ENCODE assay signal across 18 cellular contexts in genomic region chr16:81679721-81680430, GRCh38.
DNase-seq lines count a peak whose midpoint lies in the region; ATAC-seq and TF ChIP-seq lines count a peak whose summit lies in the region.
"Had no signal": no experiment of that assay in that cellular context is flagged by ENCODE, and none has a peak within 500 bp of the region (broad histone marks: within the 10 kb centered on the region; RNA-seq: fewer than 3 reads in every experiment).

No MANE protein-coding gene starts in this region.

- H4K91ac ChIP-seq in neuronal stem cell (ENCODE audit: low read depth, low read length, poor library complexity), result no peak overlapping the region

- H3K4me2 ChIP-seq in neuronal stem cell (ENCODE audit: insufficient read depth, low read length, poor library complexity, severe bottlenecking), result no peak overlapping the region

- H3K27ac ChIP-seq in right atrium auricular region (no peak overlapping the region), endodermal cell (ENCODE audit: low read depth, low read length) (no peak overlapping the region), neuronal stem cell (replicated peaks; ENCODE audit: low read length) (no peak overlapping the region), transverse colon (peak overlapping the region; percentile 55 to 64 (median 59))
- H3K27ac ChIP-seq: SJSA1 had no signal

- H3K27me3 ChIP-seq in right atrium auricular region (no peaks in the 10 kb centered on the region), endodermal cell (ENCODE audit: control insufficient read depth, insufficient read depth, low read length, poor library complexity, severe bottlenecking) (no peaks in the 10 kb centered on the region), neuronal stem cell (ENCODE audit: control insufficient read depth in 3 of 3, insufficient read depth in 3 of 3, low read depth in 1 of 3, low read length in 3 of 3) (no peaks in the 10 kb centered on the region), transverse colon (no peaks in the 10 kb centered on the region)
- H3K27me3 ChIP-seq: SJSA1 had no signal

- no peaks in the 10 kb centered on the region for H3K9me3 Mint-ChIP-seq in endodermal cell
- no peaks in the 10 kb centered on the region for H3K9me3 Mint-ChIP-seq in natural killer cell treated with Interleukin-12 subunit alpha and Interleukin-12 subunit beta and Interleukin-15 and Interleukin-18, amount 100 ng/mL, for 72 hours
- H3K9me3 Mint-ChIP-seq: CD8-positive, alpha-beta T cell; HFFc6 had no signal

- in situ Hi-C loops in transverse colon (cut with MboI; ENCODE audit: low pct_ligation_motif_present in 1 of 4, low pct_unique_long_range_greater_than_20kb in 1 of 4, low sequenced_read_pairs in 3 of 4), result no loop called here

- no peak overlapping the region for H3K18ac ChIP-seq in neuronal stem cell (ENCODE audit: low read length)

- H2AFZ ChIP-seq in neuronal stem cell (ENCODE audit: low read length), result no peak overlapping the region

- no peak overlapping the region for H2BK15ac ChIP-seq in neuronal stem cell (ENCODE audit: low read length)

- no peak overlapping the region for H2AK5ac ChIP-seq in neuronal stem cell (ENCODE audit: low read depth, low read length)

- no peaks in the 10 kb centered on the region for H3K4me1 ChIP-seq in right atrium auricular region
- no peaks in the 10 kb centered on the region for H3K4me1 ChIP-seq in endodermal cell (ENCODE audit: control insufficient read depth, insufficient read depth, low read length)
- no peaks in the 10 kb centered on the region for H3K4me1 ChIP-seq in neuronal stem cell (ENCODE audit: control insufficient read depth in 2 of 2, insufficient read depth in 1 of 2, low read depth in 1 of 2, low read length in 2 of 2)
- H3K4me1 ChIP-seq in transverse colon, result peaks cover 0 to 11% (median 4%) of the 10 kb centered on the region in 4 donors

- TF ChIP-seq EP300 in transverse colon (IDR thresholded peaks at IDR 0.05; ENCODE audit: low read depth), result no peak

- no peak overlapping the region for H2BK5ac ChIP-seq in neuronal stem cell (ENCODE audit: low read length)

- peak overlapping the region; percentile 65 for H3K27ac Mint-ChIP-seq in endodermal cell
- no peak overlapping the region for H3K27ac Mint-ChIP-seq in natural killer cell treated with Interleukin-12 subunit alpha and Interleukin-12 subunit beta and Interleukin-15 and Interleukin-18, amount 100 ng/mL, for 72 hours
- H3K27ac Mint-ChIP-seq: CD8-positive, alpha-beta T cell; HFFc6 had no signal

- H3K4ac ChIP-seq in neuronal stem cell (ENCODE audit: low read length), result no peak overlapping the region

- 92 to 95% methylated on average over 6 to 16 of the region's 16 CpGs for WGBS in endodermal cell (ENCODE audit: insufficient coverage in 1 of 2, insufficient read length in 1 of 2), 2 experiments
- no CpG with 5 or more reads among the region's 16 CpGs for WGBS in neuronal stem cell (ENCODE audit: extremely low coverage in 2 of 2, insufficient read length in 2 of 2, insufficient replicate concordance in 1 of 2), 2 donors
- WGBS in transverse colon (ENCODE audit: low coverage in 1 of 2), 2 donors, result 87% methylated on average over 16 of the region's 16 CpGs; no CpG with 5 or more reads in 1 of the 2 donors

- TF ChIP-seq POLR2A in transverse colon (IDR thresholded peaks at IDR 0.05), result no peak

- peaks cover 48% of the 10 kb centered on the region for H3K36me3 Mint-ChIP-seq in endodermal cell (ENCODE audit: low read depth)
- H3K36me3 Mint-ChIP-seq in natural killer cell treated with Interleukin-12 subunit alpha and Interleukin-12 subunit beta and Interleukin-15 and Interleukin-18, amount 100 ng/mL, for 72 hours, result peaks cover 4% of the 10 kb centered on the region

- no peaks in the 10 kb centered on the region for H3K4me1 Mint-ChIP-seq in endodermal cell
- peaks cover 10 to 18% of the 10 kb centered on the region in 2 donors for H3K4me1 Mint-ChIP-seq in natural killer cell treated with Interleukin-12 subunit alpha and Interleukin-12 subunit beta and Interleukin-15 and Interleukin-18, amount 100 ng/mL, for 72 hours (ENCODE audit: low read depth in 2 of 2)

- no peaks in the 10 kb centered on the region for H3K27me3 Mint-ChIP-seq in endodermal cell (ENCODE audit: insufficient read depth)
- H3K27me3 Mint-ChIP-seq in natural killer cell treated with Interleukin-12 subunit alpha and Interleukin-12 subunit beta and Interleukin-15 and Interleukin-18, amount 100 ng/mL, for 72 hours, result no peaks in the 10 kb centered on the region

- no peaks in the 10 kb centered on the region for H3K9me3 ChIP-seq in right atrium auricular region
- no peaks in the 10 kb centered on the region for H3K9me3 ChIP-seq in endodermal cell (ENCODE audit: control insufficient read depth, low read length)
- H3K9me3 ChIP-seq in neuronal stem cell (replicated peaks in 1 of 2; ENCODE audit: control insufficient read depth in 2 of 2, insufficient read depth in 1 of 2, low read depth in 1 of 2, low read length in 2 of 2), result peaks cover 0 to 3% of the 10 kb centered on the region in 2 donors
- no peaks in the 10 kb centered on the region for H3K9me3 ChIP-seq in transverse colon
- H3K9me3 ChIP-seq: SJSA1 had no signal

- H3K36me3 ChIP-seq in right atrium auricular region (peaks cover 16% of the 10 kb centered on the region), endodermal cell (ENCODE audit: control insufficient read depth, insufficient read depth, low read length) (peaks cover 36% of the 10 kb centered on the region), neuronal stem cell (replicated peaks in 1 of 2; ENCODE audit: control insufficient read depth in 2 of 2, insufficient read depth in 2 of 2, low read length in 2 of 2) (peaks cover 23 to 56% of the 10 kb centered on the region in 2 donors), transverse colon (no peaks in the 10 kb centered on the region)

- H2BK12ac ChIP-seq in neuronal stem cell (ENCODE audit: low read length), result no peak overlapping the region

- H3K14ac ChIP-seq in neuronal stem cell (ENCODE audit: low read length), result peak overlapping the region; percentile 1

- H3K4me3 ChIP-seq in right atrium auricular region (no peak overlapping the region), endodermal cell (ENCODE audit: low read length) (no peak overlapping the region), neuronal stem cell (ENCODE audit: low read length in 2 of 2) (no peak overlapping the region), transverse colon (no peak overlapping the region)
- H3K4me3 ChIP-seq: SJSA1 had no signal

- H2BK120ac ChIP-seq in neuronal stem cell (ENCODE audit: low read depth, low read length), result no peak overlapping the region

- DNase-seq in Right ventricle myocardium inferior (ENCODE audit: missing footprints) (peak; percentile 22), right atrium auricular region (ENCODE audit: low spot score) (no peak), endodermal cell (no peak), neuronal stem cell (ENCODE audit: low spot score) (no peak), transverse colon (no peak)
- no peak for DNase-seq in natural killer cell treated with Interleukin-12 subunit alpha and Interleukin-12 subunit beta and Interleukin-15 and Interleukin-18, amount 100 ng/mL, for 72 hours (ENCODE audit: low spot score)
- DNase-seq: CD8-positive, alpha-beta T cell; DND-41; HFFc6; IMR-90; Kasumi-1; NCI-H1417; NCI-H187 treated with DMSO at 0.1 percent for 48 hours; NCI-H446; NCI-H69 had no signal

- TF ChIP-seq CTCF in right atrium auricular region (IDR thresholded peaks at IDR 0.05), result no peak
- no peak for TF ChIP-seq CTCF in endodermal cell (conservative IDR thresholded peaks at IDR 0.05)
- no peak for TF ChIP-seq CTCF in transverse colon (IDR thresholded peaks at IDR 0.05)

- H3K9ac ChIP-seq in endodermal cell (ENCODE audit: extremely low read depth, low read length, poor library complexity, severe bottlenecking) (no peak overlapping the region), neuronal stem cell (ENCODE audit: low read depth, low read length, poor library complexity) (no peak overlapping the region)

- H3K4me3 Mint-ChIP-seq in endodermal cell, result no peak overlapping the region
- no peak overlapping the region for H3K4me3 Mint-ChIP-seq in natural killer cell treated with Interleukin-12 subunit alpha and Interleukin-12 subunit beta and Interleukin-15 and Interleukin-18, amount 100 ng/mL, for 72 hours
- H3K4me3 Mint-ChIP-seq: CD8-positive, alpha-beta T cell; HFFc6 had no signal

- intact Hi-C loops in Right ventricle myocardium inferior (cut with DNase I), result no loop called here
- intact Hi-C loops in transverse colon (cut with DNase I; ENCODE audit: low total_unique reads), result no loop called here

- H3K79me1 ChIP-seq in neuronal stem cell (ENCODE audit: low read depth, low read length), result peaks cover 3% of the 10 kb centered on the region

- no peak overlapping the region for H3K23ac ChIP-seq in neuronal stem cell (ENCODE audit: low read depth, low read length, poor library complexity)

- H4K8ac ChIP-seq in neuronal stem cell (ENCODE audit: low read depth, low read length), result no peak overlapping the region

- ATAC-seq in Right ventricle myocardium inferior (no peak), HG03439 (IDR thresholded peaks at IDR 0.05; ENCODE audit: unreplicated experiment) (no peak), GM19463 (IDR thresholded peaks at IDR 0.05; ENCODE audit: unreplicated experiment) (no peak)
- no peak for ATAC-seq in natural killer cell treated with Interleukin-12 subunit alpha and Interleukin-12 subunit beta and Interleukin-15 and Interleukin-18, amount 100 ng/mL, for 72 hours
- ATAC-seq: CD8-positive, alpha-beta T cell had no signal

Comparison
In these comparisons a context has a peak if more than half of its experiments do, and no peak if none do; other contexts are left out.
1. H3K27ac ChIP-seq: peak in transverse colon (4 of 4); none in right atrium auricular region (0 of 2), endodermal cell (single experiment) and neuronal stem cell (single experiment).